ENCODE assay signal across 19 cellular contexts in genomic region chr9:4933177-4933576, GRCh38. TPM values are rescaled to one million over a fixed set of nuclear protein-coding genes. Genes with fewer than 3 reads are reported as not detected.
DNase-seq lines count a peak whose midpoint lies in the region; ATAC-seq and TF ChIP-seq lines count a peak whose summit lies in the region.
"Had no signal": no experiment of that assay in that cellular context is flagged by ENCODE, and none has a peak within 500 bp of the region (broad histone marks: within the 10 kb centered on the region; RNA-seq: fewer than 3 reads in every experiment).

No MANE protein-coding gene starts in this region.

- H3K9me3 ChIP-seq in esophagus (ENCODE audit: control insufficient read depth in 2 of 2, insufficient read depth in 1 of 2, low read depth in 1 of 2, low read length in 1 of 2) (no peaks in the 10 kb centered on the region), left lung (no peaks in the 10 kb centered on the region), A673 (ENCODE audit: low read depth, low read length, poor library complexity, severe bottlenecking) (no peaks in the 10 kb centered on the region)

- POLR2A ChIA-PET in RWPE1 (lab: Yijun Ruan, JAX; ENCODE audit: low non-redundant PET) = no interaction called here
- POLR2A ChIA-PET in A673 (lab: Charles Lee; ENCODE audit: low non-redundant PET) = no interaction called here

- 45 to 58% methylated on average over 4 of the region's 4 CpGs for WGBS in esophagus, 2 donors

- BruUV-seq in A673 (replicated peaks; lab: Mats Ljungman, UMichigan) = no TSS peak

- peak; percentile 56 for ATAC-seq in left lung
- no peak for ATAC-seq in HG03521 (IDR thresholded peaks at IDR 0.05; ENCODE audit: unreplicated experiment)
- ATAC-seq in activated T-helper 17 cell treated with anti-CD3 and anti-CD28 coated beads, Interleukin-2, amount 50 U/mL, for 72 hours (replicated peaks) = no peak
- ATAC-seq: activated CD4-positive, CD25-positive, alpha-beta regulatory T cell treated with anti-CD3 and anti-CD28 coated beads, Interleukin-2, amount 50 U/mL, for 24 hours; Panc1; T-cell had no signal

- H3K27ac Mint-ChIP-seq in activated T-helper 17 cell treated with anti-CD3 and anti-CD28 coated beads, Interleukin-2, amount 50 U/mL, for 72 hours = no peak overlapping the region
- H3K27ac Mint-ChIP-seq: activated naive CD4-positive, alpha-beta T cell treated with anti-CD3 and anti-CD28 coated beads, Interleukin-2, amount 10 ng/mL, durations not matched to agents 7 days and 5 days; T-cell had no signal

- H3K27me3 ChIP-seq in esophagus (ENCODE audit: control insufficient read depth in 1 of 2, insufficient read depth in 2 of 2, low read length in 2 of 2) = no peaks in the 10 kb centered on the region
- H3K27me3 ChIP-seq in left lung = no peaks in the 10 kb centered on the region
- no peaks in the 10 kb centered on the region for H3K27me3 ChIP-seq in A673 (replicated peaks; ENCODE audit: insufficient read depth, low read depth, low read length, poor library complexity)
- H3K27me3 ChIP-seq: brain microvascular endothelial cell had no signal

- H3K27ac ChIP-seq in RWPE1 (peak overlapping the region; percentile 38; the same call in 1 of the 2 replicates), esophagus (ENCODE audit: low read depth in 2 of 2, low read length in 1 of 2) (peak overlapping the region; percentile 62 to 73), left lung (no peak overlapping the region), caudate nucleus (ENCODE audit: low read depth, low read length) (no peak overlapping the region), A673 (ENCODE audit: low read depth, low read length, poor library complexity, severe bottlenecking) (no peak overlapping the region)
- H3K27ac ChIP-seq: brain microvascular endothelial cell had no signal

- no peaks in the 10 kb centered on the region for H3K36me3 Mint-ChIP-seq in activated T-helper 17 cell treated with anti-CD3 and anti-CD28 coated beads, Interleukin-2, amount 50 U/mL, for 72 hours (ENCODE audit: low read depth)
- H3K36me3 Mint-ChIP-seq: T-cell had no signal

- CTCF ChIA-PET in RWPE1 (lab: Yijun Ruan, JAX) (interaction anchor here (0.6 kb wide), 1 partner anchor 473 kb away, joined by 3 read pairs; no protein-coding TSS in a partner anchor), A673 (lab: Charles Lee) (no interaction called here)

- H3K4me1 Mint-ChIP-seq in activated T-helper 17 cell treated with anti-CD3 and anti-CD28 coated beads, Interleukin-2, amount 50 U/mL, for 72 hours = peaks cover 26% of the 10 kb centered on the region

- intact Hi-C loops in left lung (cut with DNase I) (no loop called here), A673 (cut with micrococcal nuclease; ENCODE audit: unreplicated experiment) (no loop called here)

- H3K4me3 ChIP-seq in esophagus (ENCODE audit: low read depth in 1 of 2, low read length in 2 of 2) = no peak overlapping the region
- no peak overlapping the region for H3K4me3 ChIP-seq in left lung
- no peak overlapping the region for H3K4me3 ChIP-seq in A673 (ENCODE audit: low read depth, low read length, poor library complexity, severe bottlenecking)

- no peaks in the 10 kb centered on the region for H3K36me3 ChIP-seq in esophagus (ENCODE audit: control insufficient read depth in 2 of 2, insufficient read depth in 2 of 2, low read length in 1 of 2)
- no peaks in the 10 kb centered on the region for H3K36me3 ChIP-seq in left lung
- no peaks in the 10 kb centered on the region for H3K36me3 ChIP-seq in A673 (ENCODE audit: insufficient read depth, low read length, poor library complexity, severe bottlenecking)
- H3K36me3 ChIP-seq: brain microvascular endothelial cell had no signal

- H3K9me3 Mint-ChIP-seq in activated T-helper 17 cell treated with anti-CD3 and anti-CD28 coated beads, Interleukin-2, amount 50 U/mL, for 72 hours = no peaks in the 10 kb centered on the region
- H3K9me3 Mint-ChIP-seq: T-cell had no signal

- no peaks in the 10 kb centered on the region for H3K27me3 Mint-ChIP-seq in activated T-helper 17 cell treated with anti-CD3 and anti-CD28 coated beads, Interleukin-2, amount 50 U/mL, for 72 hours
- H3K27me3 Mint-ChIP-seq: activated naive CD4-positive, alpha-beta T cell treated with anti-CD3 and anti-CD28 coated beads, Interleukin-2, amount 10 ng/mL, durations not matched to agents 7 days and 5 days; T-cell had no signal

- H3K4me1 ChIP-seq in esophagus (ENCODE audit: control insufficient read depth in 2 of 2, insufficient read depth in 2 of 2, low read length in 1 of 2) = peaks cover 4 to 5% of the 10 kb centered on the region in 2 donors
- H3K4me1 ChIP-seq in left lung = peaks cover 6 to 33% of the 10 kb centered on the region in 2 donors
- H3K4me1 ChIP-seq in A673 (ENCODE audit: insufficient read depth, low read length, poor library complexity, severe bottlenecking) = peaks cover 3% of the 10 kb centered on the region

- TF ChIP-seq CTCF in RWPE1 (conservative IDR thresholded peaks at IDR 0.05; ENCODE audit: low read depth) (no peak), left lung (IDR thresholded peaks at IDR 0.05) (no peak), A673 (conservative IDR thresholded peaks at IDR 0.05; ENCODE audit: low read depth, low read length) (no peak)

- DNase-seq in AG08395 (ENCODE audit: low spot score) (peak; percentile 4), RWPE1 (ENCODE audit: low spot score) (peak; percentile 32), left lung (peak in 1 of 2 donors; percentile 39), caudate nucleus (lab: John Stamatoyannopoulos, UW) (no peak), A673 (ENCODE audit: low spot score) (no peak)
- DNase-seq: activated CD8-positive, alpha-beta memory T cell treated with anti-CD3 and anti-CD28 coated beads, Interleukin-2, amount 50 U/mL, for 4 hours; activated naive CD4-positive, alpha-beta T cell treated with anti-CD3 and anti-CD28 coated beads, Interleukin-2, amount 10 ng/mL, durations not matched to agents 7 days and 5 days; brain microvascular endothelial cell; effector memory CD4-positive, alpha-beta T cell; EL; GOT3; NCI-H1930; NCI-H748 treated with DMSO at 0.1 percent for 48 hours; T-cell had no signal

- H3K4me3 Mint-ChIP-seq in activated T-helper 17 cell treated with anti-CD3 and anti-CD28 coated beads, Interleukin-2, amount 50 U/mL, for 72 hours = no peak overlapping the region
- H3K4me3 Mint-ChIP-seq: activated naive CD4-positive, alpha-beta T cell treated with anti-CD3 and anti-CD28 coated beads, Interleukin-2, amount 10 ng/mL, durations not matched to agents 7 days and 5 days; T-cell had no signal

RNA-seq across cellular contexts. Expression of gene JAK2, which starts 51.9 kb away (rescaled TPM):
- 1 to 10 TPM; 3.9 to 6.0 TPM for polyA plus RNA-seq in esophagus
- total RNA-seq in left lung (10 to 100 TPM; 15.0 to 27.3 TPM), A673 (2021) (7.3 and 10.5 TPM in 2 replicates)
- 10 to 100 TPM; 17.3 to 24.6 TPM for total RNA-seq in activated T-helper 17 cell treated with anti-CD3 and anti-CD28 coated beads, Interleukin-2, amount 50 U/mL, for 72 hours

Comparison
In these comparisons a context has a peak if more than half of its experiments do, and no peak if none do; other contexts are left out.
1. DNase-seq: peak in AG08395 (single experiment) and RWPE1 (single experiment); none in caudate nucleus (0 of 61) and A673 (single experiment).
2. H3K27ac ChIP-seq: peak in RWPE1 (single experiment) and esophagus (2 of 2); none in left lung (0 of 2), caudate nucleus (single experiment) and A673 (single experiment).